ENCODE assay signal across 30 cellular contexts in the genomic region with DNA sequence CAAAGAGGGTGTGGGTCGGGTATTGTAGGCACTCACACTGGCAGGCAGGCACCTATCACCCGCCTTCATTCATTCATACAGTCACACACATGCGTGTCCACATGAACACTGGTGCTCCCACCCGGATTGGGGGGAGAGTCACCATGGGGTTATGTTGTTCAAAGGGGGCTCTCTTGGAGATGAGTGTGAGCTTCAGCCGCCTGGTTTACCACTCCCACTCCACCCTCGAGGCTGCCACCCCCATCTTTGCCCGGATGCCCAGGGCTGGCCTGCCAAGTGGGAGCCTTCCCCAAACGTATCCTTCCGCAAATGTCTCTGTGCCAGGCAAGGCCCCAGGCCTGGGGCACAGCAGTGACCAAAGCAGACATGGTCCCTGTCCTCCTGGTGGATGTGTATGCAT. TPM values are rescaled to one million over a fixed set of nuclear protein-coding genes. Genes with fewer than 3 reads are reported as not detected.
DNase-seq lines count a peak whose midpoint lies in the region; ATAC-seq, FAIRE-seq and TF ChIP-seq lines count a peak whose summit lies in the region.
"Had no signal": no experiment of that assay in that cellular context is flagged by ENCODE, and none has a peak within 500 bp of the region (broad histone marks: within the 10 kb centered on the region; RNA-seq: fewer than 3 reads in every experiment).

No MANE protein-coding gene starts in this region.

- no peak overlapping the region for H3K23ac ChIP-seq in H1 (ENCODE audit: insufficient read length)

- no peak overlapping the region for H3K18ac ChIP-seq in H1 (ENCODE audit: extremely low read depth, low read length)

- H2AK5ac ChIP-seq in H1 (ENCODE audit: low read depth, low read length): no peak overlapping the region

- no peak overlapping the region for H2AFZ ChIP-seq in H1 (ENCODE audit: low read length)
- H2AFZ ChIP-seq: GM23248 had no signal

- H4K20me1 ChIP-seq in H1 (replicated peaks in 1 of 2; ENCODE audit: control insufficient read depth in 1 of 2, insufficient read depth in 2 of 2, low read length in 2 of 2): no peaks in the 10 kb centered on the region
- H4K20me1 ChIP-seq: BLaER1 treated with 17β-estradiol and CSF1 and Interleukin-3, amounts not matched to agents 10 nM and 100 nM had no signal

- H2BK5ac ChIP-seq in H1 (ENCODE audit: low read depth, low read length): no peak overlapping the region

- no peaks in the 10 kb centered on the region for H3K9me3 ChIP-seq in H1 (ENCODE audit: insufficient read depth in 2 of 2, low read depth in 1 of 2, low read length in 1 of 2)
- no peaks in the 10 kb centered on the region for H3K9me3 ChIP-seq in lower lobe of right lung
- no peaks in the 10 kb centered on the region for H3K9me3 ChIP-seq in aorta (ENCODE audit: control insufficient read depth, low read length)
- H3K9me3 ChIP-seq: HAP-1 had no signal

- TF ChIP-seq POLR2A in H1 (IDR thresholded peaks at IDR 0.05; ENCODE audit: control extremely low read depth in 1 of 2, low read depth in 2 of 2, low read length in 2 of 2): no peak

- no peak for TF ChIP-seq CTCF in H1 (IDR thresholded peaks at IDR 0.05; ENCODE audit: control extremely low read depth in 1 of 3, insufficient read depth in 1 of 3, low read depth in 1 of 3, low read length in 3 of 3)
- TF ChIP-seq CTCF in lower lobe of right lung (IDR thresholded peaks at IDR 0.05): no peak

- H3K4me2 ChIP-seq in H1 (ENCODE audit: insufficient read depth in 1 of 2, low read depth in 2 of 2, low read length in 2 of 2): no peak overlapping the region
- H3K4me2 ChIP-seq: A549; BLaER1 treated with 17β-estradiol and CSF1 and Interleukin-3, amounts not matched to agents 10 nM and 100 nM had no signal

- H2BK12ac ChIP-seq in H1 (ENCODE audit: low read depth, low read length): no peak overlapping the region

- ATAC-seq in lower lobe of right lung (no peak), aorta (ENCODE audit: low FRiP score) (no peak), HG02970 (IDR thresholded peaks at IDR 0.05; ENCODE audit: low FRiP score, unreplicated experiment) (no peak)
- ATAC-seq: A549 had no signal

- peak overlapping the region; percentile 18; the same call in 1 of the 2 replicates for H2BK15ac ChIP-seq in H1 (ENCODE audit: low read length)

- no peak for TF ChIP-seq RAD21 in H1 (IDR thresholded peaks at IDR 0.05 in 1 of 2, conservative IDR thresholded peaks at IDR 0.05 in 1 of 2; ENCODE audit: low read depth in 2 of 2, low read length in 2 of 2)

- H3K4ac ChIP-seq in H1 (replicated peaks; ENCODE audit: insufficient read length, low read depth, low read length): no peak overlapping the region

- no peaks in the 10 kb centered on the region for H3K36me3 ChIP-seq in H7 (replicated peaks; ENCODE audit: control insufficient read depth, insufficient read depth, low read length)
- no peaks in the 10 kb centered on the region for H3K36me3 ChIP-seq in H1 (ENCODE audit: control insufficient read depth in 2 of 4, insufficient read depth in 4 of 4, low read length in 3 of 4)
- H3K36me3 ChIP-seq in lower lobe of right lung: no peaks in the 10 kb centered on the region
- H3K36me3 ChIP-seq in aorta (ENCODE audit: control insufficient read depth in 1 of 2, insufficient read depth in 2 of 2, low read length in 1 of 2): no peaks in the 10 kb centered on the region
- H3K36me3 ChIP-seq: BE2C; BLaER1 treated with 17β-estradiol and CSF1 and Interleukin-3, amounts not matched to agents 10 nM and 100 nM; HAP-1 had no signal

- H2BK120ac ChIP-seq in H1 (replicated peaks; ENCODE audit: low read depth, low read length): no peak overlapping the region

- peak; percentile 35 for DNase-seq in H7
- no peak for DNase-seq in H1 (ENCODE audit: low read depth in 1 of 2, low spot score in 2 of 2)
- peak; percentile 13 for DNase-seq in lower lobe of right lung
- peak; percentile 31 to 64 for DNase-seq in aorta
- no peak for DNase-seq in stimulated activated CD4-positive, alpha-beta T cell treated with anti-CD3 and anti-CD28 coated beads, Interleukin-2, amount 100 ng/mL, for 24 hours
- DNase-seq in DMS153 (lab: John Stamatoyannopoulos, UW): no peak
- DNase-seq: 8988T; ACHN; AML-193; BE2C; CD4-positive, alpha-beta T cell; CD8-positive, alpha-beta memory T cell; DMS 273 treated with DMSO at 0.1 percent for 48 hours; DMS53; DMS79 treated with DMSO at 0.1 percent for 48 hours; GF-D8; GM23248; HFFc6 had no signal

- no peaks in the 10 kb centered on the region for H3K23me2 ChIP-seq in H1 (ENCODE audit: low read depth, low read length)

- H4K8ac ChIP-seq in H1 (ENCODE audit: extremely low read depth, insufficient read depth, low read length): no peak overlapping the region

- peaks cover 0 to 8% (median 4%) of the 10 kb centered on the region in 4 experiments; a peak in 1 of 7 replicates for H3K4me1 ChIP-seq in H1 (replicated peaks in 1 of 4; ENCODE audit: control insufficient read depth in 3 of 4, insufficient read depth in 4 of 4, low read length in 3 of 4)
- H3K4me1 ChIP-seq in lower lobe of right lung: peaks cover 9% of the 10 kb centered on the region
- no peaks in the 10 kb centered on the region for H3K4me1 ChIP-seq in aorta (ENCODE audit: control insufficient read depth in 1 of 2, insufficient read depth in 2 of 2, low read length in 2 of 2)
- H3K4me1 ChIP-seq: A549, BE2C, HAP-1 had no signal

- CTCF ChIA-PET in H1 (lab: Charles Lee; ENCODE audit: partially characterized antibody): interaction anchor here (0.8 to 3.4 kb wide), 10 partner anchors 10 to 144 kb away, joined by 3 to 13 read pairs (median 6); a partner anchor contains a TSS

- TF ChIP-seq EP300 in H1 (IDR thresholded peaks at IDR 0.05; ENCODE audit: borderline replicate concordance in 1 of 2, low read depth in 2 of 2, low read length in 2 of 2): no peak

- H4K5ac ChIP-seq in H1 (ENCODE audit: insufficient read length, low read depth, low read length): no peak overlapping the region

- H3K4me3 ChIP-seq in H7 (ENCODE audit: insufficient read depth, low read depth, low read length) (no peak overlapping the region), H1 (ENCODE audit: extremely low read depth in 1 of 4, insufficient read depth in 2 of 4, low read depth in 3 of 4, low read length in 4 of 4) (no peak overlapping the region), lower lobe of right lung (no peak overlapping the region), aorta (ENCODE audit: low read length in 2 of 2) (no peak overlapping the region)
- H3K4me3 ChIP-seq: A549; BLaER1 treated with 17β-estradiol and CSF1 and Interleukin-3, amounts not matched to agents 10 nM and 100 nM; GM23248; HAP-1 had no signal

- no peak overlapping the region for H4K91ac ChIP-seq in H1 (replicated peaks; ENCODE audit: insufficient read length, low read length)

- no peaks in the 10 kb centered on the region for H3K79me1 ChIP-seq in H1 (ENCODE audit: low read depth, low read length)

- POLR2A ChIA-PET in H1 (lab: Charles Lee; ENCODE audit: partially characterized antibody): interaction anchor here (0.6 kb wide), 1 partner anchor 29 kb away, joined by 3 read pairs; no protein-coding TSS in a partner anchor

- no peak overlapping the region for H3K9ac ChIP-seq in H1 (replicated peaks in 1 of 4; ENCODE audit: extremely low read depth in 1 of 4, low read depth in 3 of 4, low read length in 3 of 4)
- H3K9ac ChIP-seq: BLaER1 treated with 17β-estradiol and CSF1 and Interleukin-3, amounts not matched to agents 10 nM and 100 nM; GM23248 had no signal

- no peak overlapping the region for H3K27ac ChIP-seq in H1 (ENCODE audit: low read depth, low read length)
- H3K27ac ChIP-seq in lower lobe of right lung: no peak overlapping the region
- H3K27ac ChIP-seq in aorta (ENCODE audit: low read depth in 1 of 2, low read length in 2 of 2): no peak overlapping the region
- H3K27ac ChIP-seq: A549; BLaER1 treated with 17β-estradiol and CSF1 and Interleukin-3, amounts not matched to agents 10 nM and 100 nM; GM23248 had no signal

- no peak overlapping the region for H3K14ac ChIP-seq in H1 (ENCODE audit: insufficient read length)

- H3K27me3 ChIP-seq in H7 (ENCODE audit: control insufficient read depth, insufficient read depth, low read length): no peaks in the 10 kb centered on the region
- no peaks in the 10 kb centered on the region for H3K27me3 ChIP-seq in H1 (replicated peaks in 1 of 4; ENCODE audit: control insufficient read depth in 3 of 4, extremely low read depth in 1 of 4, insufficient read depth in 3 of 4, low read length in 3 of 4)
- no peaks in the 10 kb centered on the region for H3K27me3 ChIP-seq in lower lobe of right lung (ENCODE audit: low read depth)
- no peaks in the 10 kb centered on the region for H3K27me3 ChIP-seq in aorta (ENCODE audit: control insufficient read depth in 1 of 2, insufficient read depth in 2 of 2, low read length in 1 of 2)
- H3K27me3 ChIP-seq: BE2C; BLaER1 treated with 17β-estradiol and CSF1 and Interleukin-3, amounts not matched to agents 10 nM and 100 nM had no signal

- 86% methylated on average over 9 of the region's 9 CpGs; no CpG with 5 or more reads in 1 of the 2 experiments for WGBS in H1 (ENCODE audit: extremely low coverage in 1 of 2, insufficient coverage in 1 of 2, insufficient read length in 1 of 2, insufficient replicate concordance in 2 of 2, low coverage in 1 of 2, low lambda C conversion rate in 2 of 2, missing lambda C conversion rate in 1 of 2), 2 experiments
- 89 to 93% methylated on average over 9 of the region's 9 CpGs for WGBS in aorta, 2 donors

- H2BK20ac ChIP-seq in H1 (ENCODE audit: low read length): no peak overlapping the region

- no peaks in the 10 kb centered on the region for H3K79me2 ChIP-seq in H1 (ENCODE audit: control insufficient read depth in 1 of 2, insufficient read depth in 2 of 2, low read length in 2 of 2)

- H3K56ac ChIP-seq in H1 (replicated peaks; ENCODE audit: insufficient read length, low read depth, low read length): no peak overlapping the region

- no peak for FAIRE-seq in H1 (lab: Jason Lieb, UNC)
- FAIRE-seq: A549, D721Med, GM12891, GM18507, GM19239 had no signal

- intact Hi-C loops in lower lobe of right lung (cut with DNase I): no loop called here
- intact Hi-C loops in aorta (cut with DNase I): no loop called here

RNA-seq across cellular contexts. Expression of a gene that starts 22.6 kb away (rescaled TPM):
- not detected in 2 replicates for total RNA-seq in H7 (2014; rRNA removed; shearing (Covaris generic))
- not detected in 2 replicates for total RNA-seq in H1 (2021; fragmentation: NEBNext Ultra II Directional; extraction: Animal tissue kit (Norgen Biotek cat#: 25700))
- polyA plus RNA-seq in H1 (2011; rRNA removed) (not detected in 2 replicates), aorta (not detected)
- polyA plus RNA-seq in H1 (2011; cell fraction: cytosol; rRNA removed): not detected
- not detected for polyA plus RNA-seq in H1 (2011; cell fraction: nucleus; rRNA removed)
- polyA plus RNA-seq in H1 (2012, experiment 1 of 2): not detected in 4 replicates
- not detected for polyA plus RNA-seq in H1 (2012, experiment 2 of 2)
- not detected for polyA plus RNA-seq in H1 (2013, experiment 1 of 2)
- not detected for polyA plus RNA-seq in H1 (2013, experiment 2 of 2)
- 0.24 TPM in 1 of 2 replicates, not detected in the other for polyA minus RNA-seq in H1 (2011; rRNA and poly(A)+ RNA removed)
- not detected for polyA minus RNA-seq in H1 (2011; cell fraction: cytosol; rRNA and poly(A)+ RNA removed)
- not detected for polyA minus RNA-seq in H1 (2011; cell fraction: nucleus; rRNA and poly(A)+ RNA removed)
- total RNA-seq in lower lobe of right lung (not detected), aorta (under 1 TPM in 1 of 2 donors, not detected in 1; 0.49 TPM)
- total RNA-seq: CD4-positive, alpha-beta T cell; CD8-positive, alpha-beta memory T cell; Daoy; G401; GM23248; H4; HFFc6 had no signal
- polyA plus RNA-seq: A549; CD14-positive monocyte; CD8-positive, alpha-beta memory T cell; GM23248 had no signal

RNA-seq across cellular contexts. Expression of a gene that starts 54.5 kb away (rescaled TPM):
- total RNA-seq in H7 (2014; rRNA removed; shearing (Covaris generic)): 19.1 and 22.8 TPM in 2 replicates
- 17.6 and 19.1 TPM in 2 replicates for total RNA-seq in H1 (2021; fragmentation: NEBNext Ultra II Directional; extraction: Animal tissue kit (Norgen Biotek cat#: 25700))
- polyA plus RNA-seq in H1 (2011; rRNA removed): 8.4 and 11.5 TPM in 2 replicates
- polyA plus RNA-seq in H1 (2011; cell fraction: cytosol; rRNA removed): 8.8 TPM
- polyA plus RNA-seq in H1 (2011; cell fraction: nucleus; rRNA removed): 43.3 TPM
- polyA plus RNA-seq in H1 (2012, experiment 1 of 2): 12.0 to 13.5 TPM (median 12.3 TPM) in 4 replicates
- 9.2 TPM for polyA plus RNA-seq in H1 (2012, experiment 2 of 2)
- 8.5 TPM for polyA plus RNA-seq in H1 (2013, experiment 1 of 2)
- 8.0 TPM for polyA plus RNA-seq in H1 (2013, experiment 2 of 2)
- polyA minus RNA-seq in H1 (2011; rRNA and poly(A)+ RNA removed): 22.9 and 25.7 TPM in 2 replicates
- 15.8 TPM for polyA minus RNA-seq in H1 (2011; cell fraction: cytosol; rRNA and poly(A)+ RNA removed)
- 38.1 TPM for polyA minus RNA-seq in H1 (2011; cell fraction: nucleus; rRNA and poly(A)+ RNA removed)
- total RNA-seq in lower lobe of right lung: 18.8 TPM
- 10 to 100 TPM; 24.6 to 33.6 TPM for total RNA-seq in aorta
- 10 to 100 TPM in 1 of 2 donors, 1 to 10 TPM in 1; 5.6 to 64.7 TPM for polyA plus RNA-seq in aorta

RNA-seq across cellular contexts. Expression of a gene that starts 54.6 kb away (rescaled TPM):
- total RNA-seq in H7 (2014; rRNA removed; shearing (Covaris generic)): 70.0 and 108 TPM in 2 replicates
- total RNA-seq in H1 (2021; fragmentation: NEBNext Ultra II Directional; extraction: Animal tissue kit (Norgen Biotek cat#: 25700)): 103 and 107 TPM in 2 replicates
- 72.0 and 102 TPM in 2 replicates for polyA plus RNA-seq in H1 (2011; rRNA removed)
- polyA plus RNA-seq in H1 (2011; cell fraction: cytosol; rRNA removed): 103 TPM
- polyA plus RNA-seq in H1 (2011; cell fraction: nucleus; rRNA removed): 65.0 TPM
- polyA plus RNA-seq in H1 (2012, experiment 1 of 2): 87.9 to 110 TPM (median 103 TPM) in 4 replicates
- 154 TPM for polyA plus RNA-seq in H1 (2012, experiment 2 of 2)
- 114 TPM for polyA plus RNA-seq in H1 (2013, experiment 1 of 2)
- polyA plus RNA-seq in H1 (2013, experiment 2 of 2): 114 TPM
- 33.9 and 40.8 TPM in 2 replicates for polyA minus RNA-seq in H1 (2011; rRNA and poly(A)+ RNA removed)
- 27.4 TPM for polyA minus RNA-seq in H1 (2011; cell fraction: cytosol; rRNA and poly(A)+ RNA removed)
- 44.7 TPM for polyA minus RNA-seq in H1 (2011; cell fraction: nucleus; rRNA and poly(A)+ RNA removed)
- total RNA-seq in lower lobe of right lung: 32.9 TPM
- 10 to 100 TPM; 31.7 to 37.0 TPM for total RNA-seq in aorta
- polyA plus RNA-seq in aorta: 10 to 100 TPM; 51.7 to 69.7 TPM

RNA-seq across cellular contexts. Expression of a gene that starts 54.8 kb away (rescaled TPM):
- 6.5 and 7.6 TPM in 2 replicates for total RNA-seq in H7 (2014; rRNA removed; shearing (Covaris generic))
- 11.0 and 11.9 TPM in 2 replicates for total RNA-seq in H1 (2021; fragmentation: NEBNext Ultra II Directional; extraction: Animal tissue kit (Norgen Biotek cat#: 25700))
- polyA plus RNA-seq in H1 (2011; rRNA removed): 7.5 and 12.2 TPM in 2 replicates
- 7.1 TPM for polyA plus RNA-seq in H1 (2011; cell fraction: cytosol; rRNA removed)
- polyA plus RNA-seq in H1 (2011; cell fraction: nucleus; rRNA removed): 7.9 TPM
- 6.8 to 11.3 TPM (median 8.2 TPM) in 4 replicates for polyA plus RNA-seq in H1 (2012, experiment 1 of 2)
- 13.9 TPM for polyA plus RNA-seq in H1 (2012, experiment 2 of 2)
- polyA plus RNA-seq in H1 (2013, experiment 1 of 2): 11.8 TPM
- 12.8 TPM for polyA plus RNA-seq in H1 (2013, experiment 2 of 2)
- 4.3 and 5.4 TPM in 2 replicates for polyA minus RNA-seq in H1 (2011; rRNA and poly(A)+ RNA removed)
- polyA minus RNA-seq in H1 (2011; cell fraction: cytosol; rRNA and poly(A)+ RNA removed): 6.4 TPM
- polyA minus RNA-seq in H1 (2011; cell fraction: nucleus; rRNA and poly(A)+ RNA removed): 7.7 TPM
- total RNA-seq in lower lobe of right lung: 11.5 TPM
- total RNA-seq in aorta: 100 to 1,000 TPM in 1 of 2 donors, 10 to 100 TPM in 1; 75.7 to 108 TPM
- polyA plus RNA-seq in aorta: 100 to 1,000 TPM in 1 of 2 donors, 10 to 100 TPM in 1; 26.4 to 130 TPM
- total RNA-seq: CD4-positive, alpha-beta T cell; CD8-positive, alpha-beta memory T cell; Daoy; G401; H4 had no signal
- polyA plus RNA-seq: CD8-positive, alpha-beta memory T cell had no signal

Comparison
In these comparisons a context has a peak if more than half of its experiments do, and no peak if none do; other contexts are left out.
1. DNase-seq: peak in H7 (single experiment), lower lobe of right lung (single experiment) and aorta (2 of 2); none in H1 (0 of 2), stimulated activated CD4-positive, alpha-beta T cell treated with anti-CD3 and anti-CD28 coated beads, Interleukin-2, amount 100 ng/mL, for 24 hours (0 of 2) and DMS153 (single experiment).